12 cellular contexts compared by ENCODE assay signal in the genomic region with DNA sequence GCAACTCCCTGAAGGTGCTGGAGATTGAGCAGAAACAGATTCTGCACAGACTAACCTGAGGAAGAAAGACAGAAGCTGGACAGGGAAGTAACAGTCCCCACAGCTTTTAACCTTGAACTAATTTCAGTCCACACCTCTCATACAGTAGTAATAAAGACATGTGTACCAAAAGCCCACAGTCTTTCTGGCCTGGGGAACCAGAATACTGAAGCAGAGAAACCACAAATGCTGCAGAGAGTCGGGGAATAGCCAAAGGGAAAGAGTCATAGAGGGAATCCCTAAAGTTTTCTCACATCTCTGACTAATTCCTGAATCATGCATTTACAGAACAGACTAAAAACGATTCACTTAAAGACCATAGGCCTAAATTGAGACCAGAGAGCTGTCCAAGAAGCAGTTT.
DNase-seq lines count a peak whose midpoint lies in the region; ATAC-seq, FAIRE-seq and TF ChIP-seq lines count a peak whose summit lies in the region.
"Had no signal": no experiment of that assay in that cellular context is flagged by ENCODE, and none has a peak within 500 bp of the region (broad histone marks: within the 10 kb centered on the region; RNA-seq: fewer than 3 reads in every experiment).

No MANE protein-coding gene starts in this region.

- H3K4me3 ChIP-seq in astrocyte (ENCODE audit: insufficient read depth, low read depth, low read length): no peak overlapping the region
- H3K4me3 ChIP-seq: SJCRH30 had no signal

- no peaks in the 10 kb centered on the region for H3K36me3 ChIP-seq in astrocyte (ENCODE audit: insufficient read depth, low read length)
- H3K36me3 ChIP-seq: SJCRH30 had no signal

- ATAC-seq in GM18867 (IDR thresholded peaks at IDR 0.05; ENCODE audit: unreplicated experiment) (peak; percentile 59), HG02981 (IDR thresholded peaks at IDR 0.05; ENCODE audit: unreplicated experiment) (peak; percentile 71)
- ATAC-seq: activated T-cell treated with anti-CD3 and anti-CD28 coated beads, Interleukin-2, amount 50 U/mL, for 4 hours; esophagus mucosa; natural killer cell had no signal

- H3K27me3 ChIP-seq in astrocyte (ENCODE audit: insufficient read depth, low read length): no peaks in the 10 kb centered on the region
- H3K27me3 ChIP-seq: SJCRH30 had no signal

- no peaks in the 10 kb centered on the region for H3K9me3 ChIP-seq in astrocyte (ENCODE audit: insufficient read depth, low read depth, low read length)
- H3K9me3 ChIP-seq: SJCRH30 had no signal

- peaks cover 11% of the 10 kb centered on the region for H3K4me1 ChIP-seq in astrocyte (ENCODE audit: insufficient read depth, low read length)
- H3K4me1 ChIP-seq: SJCRH30 had no signal

- H3K4me3 Mint-ChIP-seq in astrocyte (ENCODE audit: unreplicated experiment) (no peak overlapping the region), type B pancreatic cell (no peak overlapping the region)
- H3K4me3 Mint-ChIP-seq: activated T-cell treated with anti-CD3 and anti-CD28 coated beads, Interleukin-2, amount 50 U/mL, for 4 hours; natural killer cell had no signal

- H3K27me3 Mint-ChIP-seq in astrocyte (ENCODE audit: low read depth, unreplicated experiment) (no peaks in the 10 kb centered on the region), type B pancreatic cell (no peaks in the 10 kb centered on the region)

- no peaks in the 10 kb centered on the region for H4K20me1 ChIP-seq in astrocyte (ENCODE audit: insufficient read depth, low read length)

- H3K9me3 Mint-ChIP-seq in astrocyte (ENCODE audit: unreplicated experiment) (no peaks in the 10 kb centered on the region), type B pancreatic cell (peaks cover 9% of the 10 kb centered on the region)
- H3K9me3 Mint-ChIP-seq: activated T-cell treated with anti-CD3 and anti-CD28 coated beads, Interleukin-2, amount 50 U/mL, for 4 hours had no signal

- DNase-seq in astrocyte (ENCODE audit: low read depth) (peak; percentile 92), non-pigmented ciliary epithelial cell (ENCODE audit: low read depth) (peak; percentile 72), NCI-H1417 treated with DMSO at 0.1 percent for 48 hours (lab: John Stamatoyannopoulos, UW) (no peak), occipital lobe (lab: John Stamatoyannopoulos, UW) (no peak), type B pancreatic cell (ENCODE audit: extremely low spot score, unreplicated experiment) (no peak), DMS79 (lab: John Stamatoyannopoulos, UW) (no peak)
- DNase-seq: activated T-cell treated with anti-CD3 and anti-CD28 coated beads, Interleukin-2, amount 50 U/mL, for 4 hours; natural killer cell had no signal

- H3K27ac ChIP-seq in astrocyte (ENCODE audit: low read depth, low read length): peak overlapping the region; percentile 61
- H3K27ac ChIP-seq: SJCRH30 had no signal

- H3K79me2 ChIP-seq in astrocyte (ENCODE audit: insufficient read depth, low read length): no peaks in the 10 kb centered on the region

- H3K4me2 ChIP-seq in astrocyte (ENCODE audit: low read length): peak overlapping the region; percentile 61

- H3K27ac Mint-ChIP-seq in astrocyte (ENCODE audit: unreplicated experiment) (peak overlapping the region; percentile 73), type B pancreatic cell (no peak overlapping the region)
- H3K27ac Mint-ChIP-seq: natural killer cell had no signal

- H2AFZ ChIP-seq in astrocyte (ENCODE audit: low read depth, low read length): no peak overlapping the region

- H3K9ac ChIP-seq in astrocyte (ENCODE audit: low read length): peak overlapping the region; percentile 28

- peaks cover 24% of the 10 kb centered on the region for H3K4me1 Mint-ChIP-seq in astrocyte (ENCODE audit: low read depth, unreplicated experiment)
- H3K4me1 Mint-ChIP-seq in type B pancreatic cell (ENCODE audit: unreplicated experiment): no peaks in the 10 kb centered on the region
- H3K4me1 Mint-ChIP-seq: natural killer cell had no signal

- H3K36me3 Mint-ChIP-seq in astrocyte (ENCODE audit: low read depth, unreplicated experiment) (no peaks in the 10 kb centered on the region), type B pancreatic cell (no peaks in the 10 kb centered on the region)

- TF ChIP-seq CTCF in astrocyte (IDR thresholded peaks at IDR 0.05; ENCODE audit: insufficient read depth, low read depth, low read length) (no peak), type B pancreatic cell (conservative IDR thresholded peaks at IDR 0.05) (no peak)

- FAIRE-seq in astrocyte (lab: Jason Lieb, UNC): peak; percentile 99

Comparison
In these comparisons a context has a peak if more than half of its experiments do, and no peak if none do; other contexts are left out.
1. DNase-seq: peak in astrocyte (single experiment) and non-pigmented ciliary epithelial cell (single experiment); none in NCI-H1417 treated with DMSO at 0.1 percent for 48 hours (single experiment), occipital lobe (single experiment), type B pancreatic cell (single experiment) and DMS79 (single experiment).